Comparison of ENCODE assay signal across 22 cellular contexts in the genomic region with DNA sequence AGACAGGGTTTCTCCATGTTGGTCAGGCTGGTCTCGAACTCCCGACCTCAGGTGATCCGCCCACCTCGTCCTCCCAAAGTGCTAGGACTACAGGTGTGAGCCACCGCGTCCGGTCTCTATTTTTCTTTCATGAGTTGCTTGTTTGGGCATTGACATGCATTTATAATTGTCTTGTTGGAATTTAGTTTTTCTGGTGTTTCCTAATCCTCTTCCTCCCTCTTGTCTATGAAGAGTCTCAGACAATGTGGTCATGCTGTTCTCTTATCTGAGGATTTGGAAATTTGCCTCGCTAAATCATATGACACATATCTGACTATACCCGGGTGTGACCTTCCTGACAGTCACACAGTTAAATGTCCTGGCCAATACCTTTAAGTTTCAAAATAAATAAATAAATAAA. TPM values are rescaled to one million over a fixed set of nuclear protein-coding genes. Genes with fewer than 3 reads are reported as not detected.
"Had no signal": no experiment of that assay in that cellular context is flagged by ENCODE, and none has a peak within 500 bp of the region (broad histone marks: within the 10 kb centered on the region; RNA-seq: fewer than 3 reads in every experiment).

No MANE protein-coding gene starts in this region.

- H3K27me3 ChIP-seq: adrenal gland, foreskin keratinocyte, thyroid gland had no signal

- H3K27ac Mint-ChIP-seq: activated naive CD4-positive, alpha-beta T cell treated with anti-CD3 and anti-CD28 coated beads, Interleukin-2, amount 50 U/mL, for 24 hours; immature natural killer cell; natural killer cell; stimulated activated naive B cell treated with anti-CD40 and anti-IgM and Interleukin-4, amounts not matched to agents 10 μg/mL and 1 μg/mL and 100 μg/mL, for 72 hours had no signal

- H3K36me3 ChIP-seq: adrenal gland, esophagus squamous epithelium, thyroid gland had no signal

- H3K9me3 ChIP-seq: adrenal gland, esophagus squamous epithelium, thyroid gland had no signal

- DNase-seq: activated CD4-positive, alpha-beta T cell treated with anti-CD3 and anti-CD28 coated beads, Interleukin-2, amount 50 U/mL, for 4 hours; activated CD4-positive, CD25-positive, alpha-beta regulatory T cell treated with anti-CD3 and anti-CD28 coated beads, Interleukin-2, amount 50 U/mL, for 72 hours; activated T-cell treated with anti-CD3 and anti-CD28 coated beads, Interleukin-2, amount 50 U/mL, for 1 hour; central memory CD4-positive, alpha-beta T cell; cortex of kidney; effector CD4-positive, alpha-beta T cell; esophagus squamous epithelium; foreskin keratinocyte; immature natural killer cell; mesendoderm; natural killer cell; nucleus accumbens; retina; stimulated activated CD4-positive, alpha-beta T cell treated with anti-CD3 and anti-CD28 coated beads, Interleukin-15, amount 100 ng/mL, for 24 hours; stimulated activated CD4-positive, alpha-beta T cell treated with anti-CD3 and anti-CD28 coated beads, Interleukin-4, amount 100 ng/mL, for 1 hour; stimulated activated naive B cell treated with anti-CD40 and anti-IgM and Interleukin-4, amounts not matched to agents 10 μg/mL and 1 μg/mL and 100 μg/mL, for 72 hours; T-helper 2 cell; thyroid gland had no signal

- ATAC-seq: foreskin keratinocyte; natural killer cell; stimulated activated naive B cell treated with anti-CD40 and anti-IgM and Interleukin-4, amounts not matched to agents 10 μg/mL and 1 μg/mL and 100 μg/mL, for 72 hours had no signal

- H3K27ac ChIP-seq: adrenal gland, esophagus squamous epithelium, foreskin keratinocyte, thyroid gland had no signal

- H3K4me1 ChIP-seq: adrenal gland, esophagus squamous epithelium, foreskin keratinocyte, thyroid gland had no signal

- H3K9me3 Mint-ChIP-seq: activated naive CD4-positive, alpha-beta T cell treated with anti-CD3 and anti-CD28 coated beads, Interleukin-2, amount 50 U/mL, for 24 hours; natural killer cell had no signal

- H3K4me3 ChIP-seq: adrenal gland, esophagus squamous epithelium, thyroid gland had no signal

- H3K36me3 Mint-ChIP-seq: activated naive CD4-positive, alpha-beta T cell treated with anti-CD3 and anti-CD28 coated beads, Interleukin-2, amount 50 U/mL, for 24 hours; immature natural killer cell; natural killer cell had no signal

- H3K4me3 Mint-ChIP-seq: activated naive CD4-positive, alpha-beta T cell treated with anti-CD3 and anti-CD28 coated beads, Interleukin-2, amount 50 U/mL, for 24 hours; immature natural killer cell; natural killer cell; stimulated activated naive B cell treated with anti-CD40 and anti-IgM and Interleukin-4, amounts not matched to agents 10 μg/mL and 1 μg/mL and 100 μg/mL, for 72 hours had no signal

RNA-seq across cellular contexts. Expression of a gene that starts 7.4 kb away (rescaled TPM):
- total RNA-seq: adrenal gland, esophagus squamous epithelium, foreskin keratinocyte, liver, natural killer cell, skeletal muscle tissue, thyroid gland had no signal
- polyA plus RNA-seq: adrenal gland, foreskin keratinocyte, immature natural killer cell, liver had no signal

RNA-seq across cellular contexts. Expression of a gene that starts 12.7 kb away (rescaled TPM):
- total RNA-seq: foreskin keratinocyte, natural killer cell had no signal
- polyA plus RNA-seq: foreskin keratinocyte, immature natural killer cell had no signal

RNA-seq across cellular contexts. Expression of a gene that starts 30.6 kb away (rescaled TPM):
- total RNA-seq: foreskin keratinocyte, skeletal muscle tissue had no signal
- polyA plus RNA-seq: foreskin keratinocyte, immature natural killer cell had no signal

RNA-seq across cellular contexts. Expression of a gene that starts 53.5 kb away (rescaled TPM):
- total RNA-seq: foreskin keratinocyte had no signal
- polyA plus RNA-seq: foreskin keratinocyte had no signal
